Comparison of ENCODE assay signal across 21 cellular contexts in the genomic region with DNA sequence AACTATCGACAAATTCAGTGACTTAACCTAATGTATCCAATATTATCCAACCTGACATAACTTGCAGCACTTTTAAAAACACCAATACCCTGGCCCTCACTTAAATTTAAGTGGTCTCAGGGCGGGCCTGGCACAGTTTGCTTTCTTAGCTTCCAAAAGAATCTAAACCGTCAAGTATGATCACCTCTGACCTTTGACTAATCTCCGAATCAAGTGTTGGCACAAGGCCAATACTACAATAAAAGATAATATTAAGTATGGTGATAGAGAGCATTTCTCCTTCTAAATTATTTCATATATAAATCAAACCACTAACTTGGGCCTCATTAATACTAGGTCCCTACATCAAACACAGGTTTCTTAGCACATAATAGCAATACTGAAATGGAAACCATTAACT.
DNase-seq lines count a peak whose midpoint lies in the region; ATAC-seq, FAIRE-seq and TF ChIP-seq lines count a peak whose summit lies in the region.
"Had no signal": no experiment of that assay in that cellular context is flagged by ENCODE, and none has a peak within 500 bp of the region (broad histone marks: within the 10 kb centered on the region; RNA-seq: fewer than 3 reads in every experiment).

No MANE protein-coding gene starts in this region.

- no peaks in the 10 kb centered on the region for H3K9me3 ChIP-seq in HepG2 (ENCODE audit: low read length)
- H3K9me3 ChIP-seq in right lobe of liver: no peaks in the 10 kb centered on the region
- H3K9me3 ChIP-seq in endothelial cell of umbilical vein (replicated peaks; ENCODE audit: control insufficient read depth, insufficient read depth, low read length): no peaks in the 10 kb centered on the region
- H3K9me3 ChIP-seq: Peyer's patch, SJCRH30 had no signal

- no peak for TF ChIP-seq RAD21 in HepG2 (CRISPR knock-in tag; IDR thresholded peaks at IDR 0.05)

- H3K27me3 ChIP-seq in HepG2 (ENCODE audit: control insufficient read depth in 1 of 2, insufficient read depth in 2 of 2, low read length in 2 of 2) (no peaks in the 10 kb centered on the region), right lobe of liver (no peaks in the 10 kb centered on the region), endothelial cell of umbilical vein (ENCODE audit: control insufficient read depth in 2 of 2, insufficient read depth in 2 of 2, low read length in 2 of 2) (no peaks in the 10 kb centered on the region)
- H3K27me3 ChIP-seq: Peyer's patch, SJCRH30 had no signal

- TF ChIP-seq EP300 in HepG2 (IDR thresholded peaks at IDR 0.05; ENCODE audit: low read depth in 2 of 2, low read length in 2 of 2): no peak
- no peak for TF ChIP-seq EP300 in HepG2 (CRISPR knock-in tag; IDR thresholded peaks at IDR 0.05; ENCODE audit: borderline replicate concordance)

- no peaks in the 10 kb centered on the region; the same call in 1 of the 2 replicates for H4K20me1 ChIP-seq in HepG2 (ENCODE audit: insufficient read depth, low read length)
- no peaks in the 10 kb centered on the region for H4K20me1 ChIP-seq in endothelial cell of umbilical vein (replicated peaks; ENCODE audit: control insufficient read depth, extremely low read depth, insufficient read depth, low read length)

- FAIRE-seq in HepG2 (lab: Jason Lieb, UNC): no peak
- FAIRE-seq in endothelial cell of umbilical vein (lab: Jason Lieb, UNC): no peak
- FAIRE-seq: GM12878 had no signal

- TF ChIP-seq CTCF in HepG2 (CRISPR knock-in tag; IDR thresholded peaks at IDR 0.05) (no peak), right lobe of liver (IDR thresholded peaks at IDR 0.05) (no peak), endothelial cell of umbilical vein (IDR thresholded peaks at IDR 0.05; ENCODE audit: extremely low read depth in 1 of 2, insufficient read depth in 1 of 2, low read depth in 1 of 2, low read length in 2 of 2) (no peak)

- peaks cover 67% of the 10 kb centered on the region for H3K4me1 ChIP-seq in HepG2 (ENCODE audit: insufficient read depth, low read length)
- H3K4me1 ChIP-seq in right lobe of liver: peaks cover 0 to 33% (median 6%) of the 10 kb centered on the region in 4 donors
- H3K4me1 ChIP-seq in endothelial cell of umbilical vein (ENCODE audit: control insufficient read depth, extremely low read depth, insufficient read depth, low read length): peaks cover 40% of the 10 kb centered on the region
- H3K4me1 ChIP-seq: SJCRH30 had no signal

- POLR2A ChIA-PET in HepG2 (lab: Yijun Ruan, JAX) (no interaction called here), endothelial cell of umbilical vein (lab: Charles Lee) (no interaction called here)

- H3K4me2 ChIP-seq in HepG2 (ENCODE audit: low read depth, low read length) (no peak overlapping the region), endothelial cell of umbilical vein (ENCODE audit: insufficient read depth, low read length) (peak overlapping the region; percentile 52)

- H3K9ac ChIP-seq in HepG2 (ENCODE audit: insufficient read depth, low read depth, low read length) (no peak overlapping the region), endothelial cell of umbilical vein (replicated peaks; ENCODE audit: extremely low read depth, insufficient read depth, low read length) (no peak overlapping the region)

- intact Hi-C loops in HepG2 (cut with micrococcal nuclease; ENCODE audit: unreplicated experiment): loop anchor here (5.0 kb wide), 1 partner anchor 150 kb away; no protein-coding TSS in a partner anchor
- intact Hi-C loops in right lobe of liver (cut with DNase I): no loop called here
- intact Hi-C loops in endothelial cell of umbilical vein (cut with micrococcal nuclease): no loop called here

- no peak overlapping the region for H2AFZ ChIP-seq in HepG2 (ENCODE audit: low read length)
- H2AFZ ChIP-seq in endothelial cell of umbilical vein (ENCODE audit: low read depth, low read length): no peak overlapping the region

- H3K79me2 ChIP-seq in HepG2 (ENCODE audit: insufficient read depth, low read length) (peaks cover 54% of the 10 kb centered on the region), endothelial cell of umbilical vein (ENCODE audit: control insufficient read depth, insufficient read depth, low read length) (peaks cover 26% of the 10 kb centered on the region)

- BruUV-seq in HepG2 (replicated peaks; lab: Mats Ljungman, UMichigan) (no TSS peak), endothelial cell of umbilical vein (replicated peaks; lab: Mats Ljungman, UMichigan) (no TSS peak)

- H3K4me3 ChIP-seq in HepG2 (replicated peaks in 1 of 3; ENCODE audit: insufficient read depth in 1 of 3, low read depth in 2 of 3, low read length in 3 of 3) (no peak overlapping the region), right lobe of liver (no peak overlapping the region), endothelial cell of umbilical vein (replicated peaks in 1 of 3; ENCODE audit: insufficient read depth in 1 of 3, low read depth in 1 of 3, low read length in 3 of 3) (no peak overlapping the region)
- H3K4me3 ChIP-seq: GM12878, Peyer's patch, SJCRH30 had no signal

- CTCF ChIA-PET in HepG2 (lab: Yijun Ruan, JAX; ENCODE audit: low intra/inter-chr PET ratio, low total read pairs): no interaction called here
- CTCF ChIA-PET in endothelial cell of umbilical vein (lab: Charles Lee): no interaction called here

- dilution Hi-C loops in endothelial cell of umbilical vein (cut with MboI; ENCODE audit: extremely low pct_ligation_motif_present, low sequenced_read_pairs): no loop called here

- WGBS in HepG2 (ENCODE audit: low lambda C conversion rate): 98% methylated on average over 4 of the region's 4 CpGs
- 53% methylated on average over 4 of the region's 4 CpGs for WGBS in right lobe of liver (ENCODE audit: insufficient coverage, low coverage, low lambda C conversion rate, missing lambda C conversion rate)

- ATAC-seq in HepG2 (no peak), right lobe of liver (no peak), GM19452 (IDR thresholded peaks at IDR 0.05; ENCODE audit: unreplicated experiment) (no peak)
- ATAC-seq: GM12878, HCT116 had no signal

- DNase-seq in HepG2 (ENCODE audit: low spot score): no peak
- no peak for DNase-seq in right lobe of liver
- DNase-seq in NCI-H69 (lab: John Stamatoyannopoulos, UW): peak; percentile 75
- DNase-seq in endothelial cell of umbilical vein (ENCODE audit: low read depth, low spot score): peak; percentile 15
- no peak for DNase-seq in hippocampal formation (lab: John Stamatoyannopoulos, UW)
- no peak for DNase-seq in activated naive CD4-positive, alpha-beta T cell treated with anti-CD3 and anti-CD28 coated beads, Interleukin-2, amount 50 U/mL, for 16 hours
- DNase-seq in stimulated activated CD4-positive, alpha-beta T cell treated with anti-CD3 and anti-CD28 coated beads, Interleukin-12 subunit alpha, Interleukin-12 subunit beta, amount 100 ng/mL, for 4 hours: no peak
- DNase-seq: CD4-positive, CD25-positive, alpha-beta regulatory T cell; DND-41; GOT3; KBM-7; NCI-H1092 treated with DMSO at 0.1 percent for 48 hours; NCI-H1694; NCI-H2081; NCI-H510A; NCI-H748 treated with DMSO at 0.1 percent for 48 hours; Peyer's patch; SJCRH30 had no signal

- in situ Hi-C loops in HepG2 (cut with HindIII; ENCODE audit: extremely low pct_ligation_motif_present, low pct_unique_long_range_greater_than_20kb): no loop called here

- peaks cover 0 to 1% of the 10 kb centered on the region in 2 experiments; a peak in 2 of 5 replicates for H3K36me3 ChIP-seq in HepG2 (replicated peaks in 1 of 2; ENCODE audit: control insufficient read depth in 1 of 2, insufficient read depth in 2 of 2, low read length in 2 of 2)
- H3K36me3 ChIP-seq in right lobe of liver: no peaks in the 10 kb centered on the region
- no peaks in the 10 kb centered on the region for H3K36me3 ChIP-seq in endothelial cell of umbilical vein (ENCODE audit: control insufficient read depth in 2 of 2, extremely low read depth in 1 of 2, insufficient read depth in 2 of 2, low read length in 2 of 2)
- H3K36me3 ChIP-seq: Peyer's patch, SJCRH30 had no signal

- no peaks in the 10 kb centered on the region for H3K9me1 ChIP-seq in endothelial cell of umbilical vein (replicated peaks; ENCODE audit: control insufficient read depth, extremely low read depth, insufficient read depth, low read length)

- no peak for TF ChIP-seq POLR2A in HepG2 (IDR thresholded peaks at IDR 0.05; ENCODE audit: insufficient read depth in 1 of 2, low read depth in 2 of 2, low read length in 2 of 2)
- no peak for TF ChIP-seq POLR2A in right lobe of liver (IDR thresholded peaks at IDR 0.05)
- no peak for TF ChIP-seq POLR2A in endothelial cell of umbilical vein (IDR thresholded peaks at IDR 0.05; ENCODE audit: low read depth, low read length)

- H3K27ac ChIP-seq in HepG2 (ENCODE audit: extremely low read length, insufficient read depth, low read length) (no peak overlapping the region), right lobe of liver (no peak overlapping the region), endothelial cell of umbilical vein (ENCODE audit: insufficient read depth, low read depth, low read length) (no peak overlapping the region)
- H3K27ac ChIP-seq: SJCRH30 had no signal

TF ChIP-seq in HepG2, 621 proteins besides CTCF, POLR2A, EP300 and RAD21:
- TF ChIP-seq KDM2A (CRISPR knock-in tag; IDR thresholded peaks at IDR 0.05; ENCODE audit: borderline replicate concordance, low read depth): no peak
- TF ChIP-seq RNF2 (conservative IDR thresholded peaks at IDR 0.05; ENCODE audit: low read depth): no peak
- TF ChIP-seq RORA (CRISPR knock-in tag; IDR thresholded peaks at IDR 0.05): 0 out of 2 replicates have a peak, but pooled peaks have one; percentile 8
- TF ChIP-seq MZF1 (CRISPR knock-in tag; IDR thresholded peaks at IDR 0.05; ENCODE audit: borderline replicate concordance): no peak
- no peak for TF ChIP-seq ZNF260 (CRISPR knock-in tag; IDR thresholded peaks at IDR 0.05; ENCODE audit: borderline replicate concordance, low read depth)
- TF ChIP-seq HOXA3 (CRISPR knock-in tag; IDR thresholded peaks at IDR 0.05): no peak
- no peak for TF ChIP-seq NCOR1 (IDR thresholded peaks at IDR 0.05; ENCODE audit: borderline replicate concordance, low read length)
- TF ChIP-seq CREM (IDR thresholded peaks at IDR 0.05): peak; percentile 5; the same call in 1 of the 2 replicates
- no peak for TF ChIP-seq CREM (CRISPR knock-in tag; IDR thresholded peaks at IDR 0.05)
TF ChIP-seq in HepG2: peak in this region for 2.

TF ChIP-seq in endothelial cell of umbilical vein, 7 proteins besides CTCF, POLR2A, EP300 and RAD21:
- TF ChIP-seq FOS (IDR thresholded peaks at IDR 0.05; ENCODE audit: borderline replicate concordance, insufficient read depth, low read length) (no peak), GATA2 (IDR thresholded peaks at IDR 0.05; ENCODE audit: insufficient read depth, insufficient read length, low read depth, low read length) (peak; percentile 54), POLR2AphosphoS5 (IDR thresholded peaks at IDR 0.05; ENCODE audit: insufficient read depth, low read depth, low read length) (no peak), MYC (IDR thresholded peaks at IDR 0.05; ENCODE audit: low read depth, low read length) (no peak)

Comparison
In these comparisons a context has a peak if more than half of its experiments do, and no peak if none do; other contexts are left out.
1. DNase-seq: peak in NCI-H69 (single experiment) and endothelial cell of umbilical vein (single experiment); none in HepG2 (single experiment), right lobe of liver (0 of 3), hippocampal formation (0 of 2), activated naive CD4-positive, alpha-beta T cell treated with anti-CD3 and anti-CD28 coated beads, Interleukin-2, amount 50 U/mL, for 16 hours (single experiment) and stimulated activated CD4-positive, alpha-beta T cell treated with anti-CD3 and anti-CD28 coated beads, Interleukin-12 subunit alpha, Interleukin-12 subunit beta, amount 100 ng/mL, for 4 hours (single experiment).